Comparison of ENCODE assay signal across 8 cellular contexts in the genomic region with DNA sequence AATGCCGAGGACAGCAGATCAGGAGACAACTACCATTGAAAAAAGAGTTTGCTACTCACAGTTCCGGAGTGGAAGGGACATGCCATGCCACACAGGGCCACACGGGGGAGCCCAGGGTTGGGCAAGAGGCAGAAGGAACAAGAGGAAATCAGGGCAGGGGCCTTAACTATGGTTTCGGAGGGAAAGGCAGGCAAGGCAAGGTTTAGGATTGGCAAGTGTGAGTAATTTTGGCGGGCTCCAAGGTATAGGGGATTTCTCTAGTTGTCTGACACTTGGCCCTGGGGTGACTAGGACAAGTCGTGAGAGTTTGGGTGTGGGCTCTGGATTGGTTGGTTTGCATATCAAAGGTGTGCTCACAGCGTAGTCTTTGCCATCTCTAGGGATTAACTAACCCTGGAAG. TPM values are rescaled to one million over a fixed set of nuclear protein-coding genes. Genes with fewer than 3 reads are reported as not detected.
DNase-seq lines count a peak whose midpoint lies in the region; ATAC-seq and TF ChIP-seq lines count a peak whose summit lies in the region.

No MANE protein-coding gene starts in this region.

- H2AFZ ChIP-seq in PC-3 (ENCODE audit: low read length) = no peak overlapping the region

- TF ChIP-seq CTCF in 22Rv1 (IDR thresholded peaks at IDR 0.05) (peak; percentile 83), GM13976 (IDR thresholded peaks at IDR 0.05; ENCODE audit: borderline replicate concordance, control extremely low read depth, extremely low read depth, insufficient read depth, missing control alignments) (peak; percentile 71), PC-3 (conservative IDR thresholded peaks at IDR 0.05; ENCODE audit: low read depth, low read length) (peak; percentile 51), foreskin keratinocyte (conservative IDR thresholded peaks at IDR 0.05) (peak; percentile 80), psoas muscle (IDR thresholded peaks at IDR 0.05) (peak; percentile 74)

- CTCF ChIA-PET in PC-3 (lab: Charles Lee) = no interaction called here

- no peaks in the 10 kb centered on the region for H3F3A ChIP-seq in PC-3 (ENCODE audit: low read length, unreplicated experiment)

- no peak overlapping the region for H3K4me3 Mint-ChIP-seq in activated T-cell treated with anti-CD3 and anti-CD28 coated beads, Interleukin-2, amount 50 U/mL, for 72 hours

- peaks cover 5% of the 10 kb centered on the region for H3K4me1 Mint-ChIP-seq in activated T-cell treated with anti-CD3 and anti-CD28 coated beads, Interleukin-2, amount 50 U/mL, for 72 hours (ENCODE audit: low read depth)

- in situ Hi-C loops in GM13976 (cut with MboI; ENCODE audit: low sequenced_read_pairs, unreplicated experiment) = loop anchor here (10.0 to 25.0 kb wide), 2 partner anchors 210 to 582 kb away; no protein-coding TSS in a partner anchor

- H3K27me3 Mint-ChIP-seq in activated T-cell treated with anti-CD3 and anti-CD28 coated beads, Interleukin-2, amount 50 U/mL, for 72 hours (ENCODE audit: low read depth) = no peaks in the 10 kb centered on the region

- H3K9me3 Mint-ChIP-seq in activated T-cell treated with anti-CD3 and anti-CD28 coated beads, Interleukin-2, amount 50 U/mL, for 72 hours = no peaks in the 10 kb centered on the region

- H3K4me1 ChIP-seq in PC-3 (ENCODE audit: insufficient read depth, low read length) (no peaks in the 10 kb centered on the region), foreskin keratinocyte (no peaks in the 10 kb centered on the region), psoas muscle (no peaks in the 10 kb centered on the region)

- H3K4me3 ChIP-seq in PC-3 (ENCODE audit: low read length) (no peak overlapping the region), psoas muscle (no peak overlapping the region)

- intact Hi-C loops in PC-3 (cut with micrococcal nuclease) = no loop called here
- intact Hi-C loops in psoas muscle (cut with DNase I) = loop anchor here (5.0 kb wide), 2 partner anchors 298 to 528 kb away; no protein-coding TSS in a partner anchor

- WGBS in psoas muscle, 3 donors = 55 to 78% (median 73%) methylated on average over 7 of the region's 7 CpGs

- H3K36me3 Mint-ChIP-seq in activated T-cell treated with anti-CD3 and anti-CD28 coated beads, Interleukin-2, amount 50 U/mL, for 72 hours (ENCODE audit: insufficient read depth in 2 of 2) = no peaks in the 10 kb centered on the region

- peak; percentile 57 for DNase-seq in GM13976 (ENCODE audit: low spot score)
- DNase-seq in PC-3 = peak; percentile 38
- DNase-seq in activated T-cell treated with anti-CD3 and anti-CD28 coated beads, Interleukin-2, amount 50 U/mL, for 72 hours = peak; percentile 71 to 74
- peak in 1 of 2 donors; percentile 15 for DNase-seq in foreskin keratinocyte
- peak; percentile 61 to 75 for DNase-seq in psoas muscle
- DNase-seq in NCI-H187 (lab: John Stamatoyannopoulos, UW) = no peak
- no peak for DNase-seq in putamen (ENCODE audit: low spot score)

- H3K27ac ChIP-seq in 22Rv1 (no peak overlapping the region), PC-3 (ENCODE audit: low read length) (no peak overlapping the region), foreskin keratinocyte (no peak overlapping the region), psoas muscle (no peak overlapping the region)

- POLR2A ChIA-PET in PC-3 (lab: Charles Lee; ENCODE audit: unreplicated experiment) = no interaction called here

- H3K9me3 ChIP-seq in PC-3 (ENCODE audit: low read length) = no peaks in the 10 kb centered on the region
- no peaks in the 10 kb centered on the region for H3K9me3 ChIP-seq in psoas muscle

- no peak overlapping the region for H3K9ac ChIP-seq in PC-3 (ENCODE audit: low read length)

- no TSS peak for BruUV-seq in PC-3 (replicated peaks; lab: Mats Ljungman, UMichigan)

- H3K27ac Mint-ChIP-seq in activated T-cell treated with anti-CD3 and anti-CD28 coated beads, Interleukin-2, amount 50 U/mL, for 72 hours = no peak overlapping the region

- H3K27me3 ChIP-seq in PC-3 (ENCODE audit: low read length) (no peaks in the 10 kb centered on the region), foreskin keratinocyte (peaks cover 2% of the 10 kb centered on the region), psoas muscle (ENCODE audit: insufficient read depth in 3 of 3, low read length in 2 of 3) (peaks cover 0 to 3% (median 0%) of the 10 kb centered on the region in 3 donors)

- H3K4me2 ChIP-seq in PC-3 (ENCODE audit: low read length) = no peak overlapping the region

- H4K20me1 ChIP-seq in PC-3 (ENCODE audit: low read length) = no peaks in the 10 kb centered on the region

- H3K79me2 ChIP-seq in PC-3 (ENCODE audit: low read length) = no peaks in the 10 kb centered on the region

- ATAC-seq in PC-3 (no peak), foreskin keratinocyte (peak; percentile 72), psoas muscle (peak in 3 of 4 donors; percentile 58 to 79 (median 68))
- ATAC-seq in activated T-cell treated with anti-CD3 and anti-CD28 coated beads, Interleukin-2, amount 50 U/mL, for 72 hours (replicated peaks in 1 of 2) = peak; percentile 57 to 67

- H3K9me2 ChIP-seq in PC-3 (replicated peaks; ENCODE audit: low read length) = no peaks in the 10 kb centered on the region

- no peaks in the 10 kb centered on the region; the same call in 1 of the 2 replicates for H3K36me3 ChIP-seq in PC-3 (ENCODE audit: low read depth, low read length)
- H3K36me3 ChIP-seq in psoas muscle (ENCODE audit: insufficient read depth in 1 of 2, low read depth in 1 of 2) = no peaks in the 10 kb centered on the region

RNA-seq across cellular contexts. Expression of a gene that starts 27.0 kb away (rescaled TPM):
- total RNA-seq in PC-3 (2014; rRNA removed) (0.12 and 0.22 TPM in 2 replicates), foreskin keratinocyte (0.78 and 0.85 TPM in 2 replicates), psoas muscle (1 to 10 TPM in 3 of 4 donors, under 1 TPM in 1; 0.67 to 2.1 (median 1.2) TPM)
- 1 to 10 TPM in 1 of 2 donors, under 1 TPM in 1; 0.69 to 1.5 TPM for total RNA-seq in activated T-cell treated with anti-CD3 and anti-CD28 coated beads, Interleukin-2, amount 50 U/mL, for 72 hours
- polyA plus RNA-seq in foreskin keratinocyte (0.47 and 0.48 TPM in 2 replicates), psoas muscle (under 1 TPM; 0.38 to 0.85 (median 0.60) TPM)

RNA-seq across cellular contexts. Expression of a gene that starts 28.8 kb away (rescaled TPM):
- total RNA-seq in PC-3 (2014; rRNA removed) (not detected in 2 replicates), foreskin keratinocyte (not detected in 2 replicates), psoas muscle (1 to 10 TPM; 1.1 to 2.9 (median 1.9) TPM)
- total RNA-seq in activated T-cell treated with anti-CD3 and anti-CD28 coated beads, Interleukin-2, amount 50 U/mL, for 72 hours = 10 to 100 TPM; 43.0 to 45.4 TPM
- polyA plus RNA-seq in foreskin keratinocyte (not detected in 2 replicates), psoas muscle (under 1 TPM; 0.20 to 0.51 (median 0.47) TPM)

Comparison
In these comparisons a context has a peak if more than half of its experiments do, and no peak if none do; other contexts are left out.
1. DNase-seq: peak in GM13976 (single experiment), PC-3 (single experiment), activated T-cell treated with anti-CD3 and anti-CD28 coated beads, Interleukin-2, amount 50 U/mL, for 72 hours (2 of 2) and psoas muscle (2 of 2); none in NCI-H187 (0 of 2) and putamen (single experiment).
2. RNA of a gene that starts 28.8 kb away (total RNA-seq): 43.0 to 45.4 TPM in activated T-cell treated with anti-CD3 and anti-CD28 coated beads, Interleukin-2, amount 50 U/mL, for 72 hours; 1.1 to 2.9 TPM in psoas muscle, not detected in foreskin keratinocyte and not detected in PC-3; every median in the first group is over 10 times any median in the second.
3. Peak in every context shown above with its lines, with median percentiles within 50 percentile points of each other: CTCF ChIP-seq.